In the genomic region with DNA sequence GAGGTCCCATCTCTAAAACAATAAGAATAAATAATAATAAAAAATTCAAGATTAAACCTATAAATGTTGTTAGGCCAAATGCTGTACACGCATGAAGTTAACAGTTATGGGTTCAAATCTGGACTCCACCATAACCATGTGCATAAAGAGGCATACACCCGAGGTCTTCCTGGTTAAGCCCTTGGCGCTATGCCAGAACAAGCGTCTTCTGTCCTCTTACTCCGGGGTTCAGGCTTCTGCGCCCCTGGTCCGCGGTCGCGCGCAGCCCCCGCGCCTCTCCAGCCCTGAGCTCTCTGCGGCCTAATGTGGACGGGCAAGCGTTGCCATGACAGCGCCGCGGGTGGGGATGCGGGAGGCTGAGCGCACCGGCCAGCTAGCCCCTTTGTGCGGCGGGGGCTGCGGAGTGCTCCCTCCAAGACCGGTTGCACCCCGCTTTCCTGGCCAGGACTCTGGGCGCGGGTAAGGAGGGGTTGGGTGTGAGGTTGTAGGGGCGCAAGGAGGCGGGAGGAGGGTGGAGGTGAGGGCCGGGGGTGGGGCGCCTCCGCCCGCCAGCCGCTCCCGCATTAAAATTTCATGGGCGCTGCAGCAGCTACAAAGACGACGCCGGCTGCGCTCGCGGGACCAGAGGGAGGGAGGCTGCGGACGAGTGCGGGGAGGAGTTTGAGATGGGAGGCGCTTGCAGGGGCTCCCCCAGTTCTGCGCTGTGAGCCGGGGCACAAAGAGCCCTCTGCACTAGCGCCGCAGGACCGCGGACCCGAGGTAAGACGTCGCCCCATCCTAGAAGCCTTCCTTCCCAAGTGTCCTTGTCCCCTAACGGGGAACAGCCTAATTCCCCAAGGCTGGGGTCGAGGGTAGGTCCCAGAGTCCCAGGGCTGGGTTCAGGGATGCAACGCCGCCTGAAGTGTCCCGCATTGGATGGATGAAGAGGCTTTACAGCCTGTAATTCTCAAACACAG, we compare ENCODE assay signal across 8 cellular contexts. TPM values are rescaled to one million over a fixed set of nuclear protein-coding genes. Genes with fewer than 3 reads are reported as not detected.
DNase-seq lines count a peak whose midpoint lies in the region; ATAC-seq and TF ChIP-seq lines count a peak whose summit lies in the region.

Gene MIAT (plus strand): TSS at position 693 of the 956 bp plus-strand sequence.

- H3K4me1 ChIP-seq in gastroesophageal sphincter = peaks cover 0 to 29% (median 23%) of the 10 kb centered on the region in 3 donors

- 0 to 21% methylated on average over 3 of the region's 62 CpGs for WGBS in gastroesophageal sphincter (ENCODE audit: low coverage in 1 of 2), 2 donors

- no peak for TF ChIP-seq EP300 in gastroesophageal sphincter (IDR thresholded peaks at IDR 0.05)

- TF ChIP-seq POLR2A in gastroesophageal sphincter (IDR thresholded peaks at IDR 0.05) = no peak

- CTCF ChIA-PET in AG04450 (lab: Charles Lee) = interaction anchor here (0.6 to 1.6 kb wide), 6 partner anchors 9 to 674 kb away, joined by 3 to 11 read pairs (median 4); no protein-coding TSS in a partner anchor

- H3K27ac ChIP-seq in AG04450 (ENCODE audit: low read depth, low read length) (peak within 1 kb of the TSS; percentile 57), SK-N-MC (no peak within 1 kb of the TSS), gastroesophageal sphincter (no peak within 1 kb of the TSS)

- H3K36me3 ChIP-seq in SK-N-MC (ENCODE audit: insufficient read depth, low read length) (no peaks in the 10 kb centered on the region), gastroesophageal sphincter (no peaks in the 10 kb centered on the region)

- peaks cover 33% of the 10 kb centered on the region for H3K27me3 ChIP-seq in AG04450 (ENCODE audit: control insufficient read depth, insufficient read depth, low read length)
- H3K27me3 ChIP-seq in gastroesophageal sphincter = peaks cover 97% of the 10 kb centered on the region

- DNase-seq in AG04450 (ENCODE audit: low read depth, low spot score) (no peak), SK-N-MC (ENCODE audit: low read depth, low spot score) (no peak), anterior cingulate cortex (lab: John Stamatoyannopoulos, UW) (peak in 54 of 58 donors; percentile 11 to 89 (median 53))
- DNase-seq in stimulated activated CD4-positive, alpha-beta T cell treated with anti-CD3 and anti-CD28 coated beads, Interleukin-2, amount 100 ng/mL, for 24 hours = peak; percentile 74

- H3K4me3 ChIP-seq in AG04450 (ENCODE audit: low read depth, low read length) = peak within 1 kb of the TSS; percentile 69
- H3K4me3 ChIP-seq in SK-N-MC = peak within 1 kb of the TSS; percentile 76
- peak within 1 kb of the TSS; percentile 81 for H3K4me3 ChIP-seq in iPS-18c (ENCODE audit: insufficient read depth, low read depth, low read length)
- peak within 1 kb of the TSS in 1 of 2 donors; percentile 42 for H3K4me3 ChIP-seq in gastroesophageal sphincter

- no peak within 1 kb of the TSS for H3K9ac ChIP-seq in SK-N-MC (ENCODE audit: insufficient read length)

- ATAC-seq in GM21529 (IDR thresholded peaks at IDR 0.05; ENCODE audit: unreplicated experiment) (peak; percentile 53), gastroesophageal sphincter (no peak), GM19452 (IDR thresholded peaks at IDR 0.05; ENCODE audit: unreplicated experiment) (no peak)

- H3K9me3 ChIP-seq in AG04450 (ENCODE audit: control insufficient read depth, insufficient read depth, low read length) = no peaks in the 10 kb centered on the region
- H3K9me3 ChIP-seq in SK-N-MC (ENCODE audit: low read depth, low read length) = no peaks in the 10 kb centered on the region
- H3K9me3 ChIP-seq in iPS-18c (ENCODE audit: control insufficient read depth, insufficient read depth, low read length) = no peaks in the 10 kb centered on the region
- H3K9me3 ChIP-seq in gastroesophageal sphincter = no peaks in the 10 kb centered on the region

- TF ChIP-seq CTCF in AG04450 (IDR thresholded peaks at IDR 0.05; ENCODE audit: low read depth, low read length) = no peak
- TF ChIP-seq CTCF in gastroesophageal sphincter (IDR thresholded peaks at IDR 0.05) = no peak

- POLR2A ChIA-PET in AG04450 (lab: Yijun Ruan, JAX) = no interaction called here

RNA-seq across cellular contexts. Expression of gene MIAT, which starts in this region (rescaled TPM):
- 7.8 and 9.4 TPM in 2 replicates for polyA plus RNA-seq in AG04450 (2011; rRNA removed)
- polyA minus RNA-seq in AG04450 (2011; rRNA and poly(A)+ RNA removed) = 16.9 and 19.0 TPM in 2 replicates
- 1 to 10 TPM in 1 of 4 donors, under 1 TPM in 3; 0.05 to 1.1 (median 0.41) TPM for total RNA-seq in gastroesophageal sphincter

Comparison
In these comparisons a context has a peak if more than half of its experiments do, and no peak if none do; other contexts are left out.
1. DNase-seq: peak in anterior cingulate cortex (54 of 58) and stimulated activated CD4-positive, alpha-beta T cell treated with anti-CD3 and anti-CD28 coated beads, Interleukin-2, amount 100 ng/mL, for 24 hours (2 of 2); none in AG04450 (single experiment) and SK-N-MC (single experiment).